22 cellular contexts compared by ENCODE assay signal in genomic region chr7:1927942-1928341, GRCh38.
A peak's percentile ranks its signal among the peaks of the same experiment; 100 is the strongest.
DNase-seq lines count a peak whose midpoint lies in the region; ATAC-seq and TF ChIP-seq lines count a peak whose summit lies in the region.
"Had no signal": no experiment of that assay in that cellular context is flagged by ENCODE, and none has a peak within 500 bp of the region (broad histone marks: within the 10 kb centered on the region; RNA-seq: fewer than 3 reads in every experiment).

No MANE protein-coding gene starts in this region.

- H3K4me1 Mint-ChIP-seq in CD4-positive, alpha-beta memory T cell: peaks cover 45 to 68% (median 57%) of the 10 kb centered on the region in 4 donors
- peaks cover 71% of the 10 kb centered on the region for H3K4me1 Mint-ChIP-seq in central memory CD8-positive, alpha-beta T cell

- TF ChIP-seq POLR2A in spleen (IDR thresholded peaks at IDR 0.05) (no peak), esophagus squamous epithelium (IDR thresholded peaks at IDR 0.05) (no peak)

- CTCF ChIA-PET in CD4-positive, alpha-beta memory T cell (lab: Charles Lee; ENCODE audit: partially characterized antibody): interaction anchor here (1.5 to 2.2 kb wide), 3 partner anchors 12 to 42 kb away, joined by 3 to 14 read pairs (median 7); no protein-coding TSS in a partner anchor
- CTCF ChIA-PET in A673 (lab: Charles Lee): no interaction called here

- TF ChIP-seq CTCF in DND-41 (IDR thresholded peaks at IDR 0.05; ENCODE audit: borderline replicate concordance, extremely low read depth, low read length, poor library complexity, severe bottlenecking): no peak
- no peak for TF ChIP-seq CTCF in spleen (IDR thresholded peaks at IDR 0.05 in 8 of 11, conservative IDR thresholded peaks at IDR 0.05 in 3 of 11)
- no peak for TF ChIP-seq CTCF in A673 (conservative IDR thresholded peaks at IDR 0.05; ENCODE audit: low read depth, low read length)
- TF ChIP-seq CTCF in esophagus squamous epithelium (IDR thresholded peaks at IDR 0.05): no peak

- peak overlapping the region in 3 of 8 donors; percentile 26 to 79 (median 41) for H3K4me3 Mint-ChIP-seq in CD4-positive, alpha-beta memory T cell
- peak overlapping the region; percentile 44 for H3K4me3 Mint-ChIP-seq in central memory CD8-positive, alpha-beta T cell
- H3K4me3 Mint-ChIP-seq: activated naive CD8-positive, alpha-beta T cell; activated T-cell treated with anti-CD3 and anti-CD28 coated beads, Interleukin-2, amount 50 U/mL, for 4 hours; nephron; stimulated activated naive CD8-positive, alpha-beta T cell treated with anti-CD3 and anti-CD28 coated beads, Interleukin-15, Interleukin-2, amounts not matched to agents 100 ng/mL and 50 ng/mL, for 24 hours had no signal

- peak overlapping the region; percentile 47 to 96 (median 93) for H3K27ac Mint-ChIP-seq in CD4-positive, alpha-beta memory T cell
- H3K27ac Mint-ChIP-seq in central memory CD8-positive, alpha-beta T cell (ENCODE audit: low read depth): peak overlapping the region; percentile 64
- H3K27ac Mint-ChIP-seq: activated naive CD8-positive, alpha-beta T cell; nephron; stimulated activated naive CD8-positive, alpha-beta T cell treated with anti-CD3 and anti-CD28 coated beads, Interleukin-15, Interleukin-2, amounts not matched to agents 100 ng/mL and 50 ng/mL, for 24 hours had no signal

- no TSS peak for BruUV-seq in A673 (replicated peaks; lab: Mats Ljungman, UMichigan)

- no peaks in the 10 kb centered on the region for H3K27me3 Mint-ChIP-seq in CD4-positive, alpha-beta memory T cell
- no peaks in the 10 kb centered on the region for H3K27me3 Mint-ChIP-seq in central memory CD8-positive, alpha-beta T cell
- H3K27me3 Mint-ChIP-seq: activated naive CD8-positive, alpha-beta T cell had no signal

- peaks cover 27% of the 10 kb centered on the region for H3K79me2 ChIP-seq in DND-41 (ENCODE audit: insufficient read depth, low read length)

- H3K9ac ChIP-seq in DND-41 (ENCODE audit: low read depth, low read length): no peak overlapping the region

- POLR2A ChIA-PET in CD4-positive, alpha-beta memory T cell (lab: Charles Lee; ENCODE audit: partially characterized antibody): interaction anchor here (5.4 kb wide), 1 partner anchor 11 kb away, joined by 102 read pairs; no protein-coding TSS in a partner anchor
- POLR2A ChIA-PET in A673 (lab: Charles Lee; ENCODE audit: low non-redundant PET): no interaction called here

- peaks cover 11 to 17% of the 10 kb centered on the region in 2 donors for H3K36me3 Mint-ChIP-seq in CD4-positive, alpha-beta memory T cell
- H3K36me3 Mint-ChIP-seq in central memory CD8-positive, alpha-beta T cell (ENCODE audit: insufficient read depth): peaks cover 24% of the 10 kb centered on the region

- no peak for DNase-seq in CD4-positive, alpha-beta memory T cell
- DNase-seq in DND-41: no peak
- DNase-seq in central memory CD8-positive, alpha-beta T cell (ENCODE audit: low spot score in 2 of 2): no peak
- peak; percentile 67 for DNase-seq in spleen
- DNase-seq in A673 (ENCODE audit: low spot score): no peak
- DNase-seq in esophagus squamous epithelium (lab: John Stamatoyannopoulos, UW): no peak
- DNase-seq: activated CD4-positive, CD25-positive, alpha-beta regulatory T cell treated with anti-CD3 and anti-CD28 coated beads, Interleukin-2, amount 50 U/mL, for 72 hours; activated CD8-positive, alpha-beta memory T cell treated with anti-CD3 and anti-CD28 coated beads for 24 hours; activated T-cell treated with anti-CD3 and anti-CD28 coated beads, Interleukin-2, amount 50 U/mL, for 4 hours; AML-193; MG63; NCI-H1436 treated with DMSO at 0.1 percent for 48 hours; stimulated activated CD4-positive, alpha-beta T cell treated with anti-CD3 and anti-CD28 coated beads, Interleukin-2, amount 100 ng/mL, for 24 hours; T1000 had no signal

- H3K27ac ChIP-seq in CD4-positive, alpha-beta memory T cell (ENCODE audit: low read depth, low read length): no peak overlapping the region
- H3K27ac ChIP-seq in DND-41 (ENCODE audit: low read length): peak overlapping the region; percentile 87; the same call in 1 of the 2 replicates
- no peak overlapping the region for H3K27ac ChIP-seq in spleen
- no peak overlapping the region for H3K27ac ChIP-seq in A673 (ENCODE audit: low read depth, low read length, poor library complexity, severe bottlenecking)
- H3K27ac ChIP-seq in esophagus squamous epithelium: no peak overlapping the region
- H3K27ac ChIP-seq: Peyer's patch had no signal

- peaks cover 63% of the 10 kb centered on the region for H4K20me1 ChIP-seq in DND-41 (ENCODE audit: insufficient read depth, low read length)

- H3K4me3 ChIP-seq in CD4-positive, alpha-beta memory T cell (ENCODE audit: low read length in 2 of 2): no peak overlapping the region
- no peak overlapping the region for H3K4me3 ChIP-seq in DND-41 (ENCODE audit: low read depth in 1 of 2, low read length in 2 of 2)
- H3K4me3 ChIP-seq in spleen: no peak overlapping the region
- no peak overlapping the region for H3K4me3 ChIP-seq in A673 (ENCODE audit: low read depth, low read length, poor library complexity, severe bottlenecking)
- no peak overlapping the region for H3K4me3 ChIP-seq in esophagus squamous epithelium
- H3K4me3 ChIP-seq: GM12878, MG63, SK-N-MC, transverse colon had no signal

- no peak overlapping the region for H2AFZ ChIP-seq in DND-41 (ENCODE audit: low read depth, low read length)

- H3K36me3 ChIP-seq in CD4-positive, alpha-beta memory T cell (ENCODE audit: insufficient read depth, low read length): peaks cover 11% of the 10 kb centered on the region
- H3K36me3 ChIP-seq in DND-41 (ENCODE audit: insufficient read depth, low read length) (peaks cover 30% of the 10 kb centered on the region), spleen (peaks cover 0 to 42% (median 7%) of the 10 kb centered on the region in 6 donors), A673 (ENCODE audit: insufficient read depth, low read length, poor library complexity, severe bottlenecking) (no peaks in the 10 kb centered on the region), esophagus squamous epithelium (peaks cover 0 to 13% (median 0%) of the 10 kb centered on the region in 3 donors)
- H3K36me3 ChIP-seq: MG63, Peyer's patch, transverse colon had no signal

- H3K9me3 Mint-ChIP-seq in CD4-positive, alpha-beta memory T cell: peaks cover 0 to 2% (median 0%) of the 10 kb centered on the region in 8 donors
- H3K9me3 Mint-ChIP-seq in central memory CD8-positive, alpha-beta T cell: no peaks in the 10 kb centered on the region
- H3K9me3 Mint-ChIP-seq: activated T-cell treated with anti-CD3 and anti-CD28 coated beads, Interleukin-2, amount 50 U/mL, for 4 hours; nephron; stimulated activated naive CD8-positive, alpha-beta T cell treated with anti-CD3 and anti-CD28 coated beads, Interleukin-15, Interleukin-2, amounts not matched to agents 100 ng/mL and 50 ng/mL, for 24 hours had no signal

- intact Hi-C loops in CD4-positive, alpha-beta memory T cell (cut with micrococcal nuclease): no loop called here
- intact Hi-C loops in spleen (cut with DNase I; ENCODE audit: low total_unique reads) (no loop called here), A673 (cut with micrococcal nuclease; ENCODE audit: unreplicated experiment) (no loop called here), esophagus squamous epithelium (cut with DNase I) (no loop called here)

- ATAC-seq in DND-41 (ENCODE audit: insufficient read depth, low read depth) (no peak), HG02759 (IDR thresholded peaks at IDR 0.05; ENCODE audit: unreplicated experiment) (no peak)
- no peak for ATAC-seq in central memory CD8-positive, alpha-beta T cell (replicated peaks; ENCODE audit: extremely low read depth, poor library complexity, severe bottlenecking)
- ATAC-seq: activated T-cell treated with anti-CD3 and anti-CD28 coated beads, Interleukin-2, amount 50 U/mL, for 4 hours; GM12878 had no signal

- no peaks in the 10 kb centered on the region for H3K9me3 ChIP-seq in CD4-positive, alpha-beta memory T cell (ENCODE audit: control insufficient read depth in 1 of 2, low read length in 2 of 2)
- H3K9me3 ChIP-seq in DND-41 (ENCODE audit: insufficient read depth, low read length, severe bottlenecking) (no peaks in the 10 kb centered on the region), spleen (no peaks in the 10 kb centered on the region), A673 (ENCODE audit: low read depth, low read length, poor library complexity, severe bottlenecking) (no peaks in the 10 kb centered on the region), esophagus squamous epithelium (no peaks in the 10 kb centered on the region)
- H3K9me3 ChIP-seq: MG63, Peyer's patch, transverse colon had no signal

- H3K4me1 ChIP-seq in CD4-positive, alpha-beta memory T cell (ENCODE audit: insufficient read depth, low read length): peaks cover 51% of the 10 kb centered on the region
- H3K4me1 ChIP-seq in DND-41 (ENCODE audit: insufficient read depth, low read length) (peaks cover 64% of the 10 kb centered on the region), spleen (peaks cover 5 to 86% (median 40%) of the 10 kb centered on the region in 6 donors), A673 (ENCODE audit: insufficient read depth, low read length, poor library complexity, severe bottlenecking) (peaks cover 36% of the 10 kb centered on the region), esophagus squamous epithelium (no peaks in the 10 kb centered on the region)
- H3K4me1 ChIP-seq: Peyer's patch had no signal

- H3K27me3 ChIP-seq in CD4-positive, alpha-beta memory T cell (ENCODE audit: insufficient read depth, low read length): no peaks in the 10 kb centered on the region
- H3K27me3 ChIP-seq in DND-41 (ENCODE audit: insufficient read depth, low read length, poor library complexity) (no peaks in the 10 kb centered on the region), spleen (replicated peaks in 1 of 7) (no peaks in the 10 kb centered on the region), A673 (replicated peaks; ENCODE audit: insufficient read depth, low read depth, low read length, poor library complexity) (no peaks in the 10 kb centered on the region), esophagus squamous epithelium (no peaks in the 10 kb centered on the region)
- H3K27me3 ChIP-seq: MG63, Peyer's patch, transverse colon had no signal

- 67 to 90% (median 85%) methylated on average over 24 to 25 of the region's 25 CpGs for WGBS in spleen, 5 donors
- WGBS in esophagus squamous epithelium, 2 donors: 50 to 90% methylated on average over 2 to 11 of the region's 25 CpGs

- H3K4me2 ChIP-seq in DND-41 (ENCODE audit: insufficient read depth, low read length): peak overlapping the region; percentile 20
